ENCODE assay signal across 1 cellular context in the genomic region with DNA sequence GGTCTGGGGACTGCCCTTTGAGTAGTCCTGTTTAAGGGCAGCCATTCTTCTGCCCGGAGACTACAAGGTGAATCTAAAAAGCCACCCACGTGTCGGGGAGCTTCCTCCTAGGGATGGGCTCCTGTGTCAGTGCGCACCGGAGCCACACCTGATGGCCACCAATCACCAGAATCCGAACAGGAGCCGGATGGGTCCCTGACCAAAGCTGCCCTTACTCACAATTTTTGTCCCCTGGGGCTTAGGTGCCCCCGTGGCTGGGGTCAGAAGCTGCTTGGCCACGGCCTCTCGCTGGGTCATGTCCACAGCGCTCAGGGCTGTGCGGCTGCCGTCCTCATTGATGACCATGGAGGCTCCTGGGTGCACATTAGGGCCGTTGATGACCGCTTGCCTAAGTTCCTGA.
A peak's percentile ranks its signal among the peaks of the same experiment; 100 is the strongest.
TF ChIP-seq lines count a peak whose summit lies in the region.

No MANE protein-coding gene starts in this region.

TF ChIP-seq in HepG2, 621 proteins besides CTCF, POLR2A, EP300 and RAD21:
- TF ChIP-seq PHF20 (CRISPR knock-in tag; IDR thresholded peaks at IDR 0.05) (no peak), AGO2 (optimal IDR thresholded peaks at IDR 0.05; ENCODE audit: low read depth, low read length) (peak; percentile 42), REL (CRISPR knock-in tag; conservative IDR thresholded peaks at IDR 0.05) (no peak), ATAD3A (CRISPR knock-in tag; IDR thresholded peaks at IDR 0.05) (no peak), SRF (IDR thresholded peaks at IDR 0.05; ENCODE audit: low read depth, low read length) (no peak), TSC22D2 (CRISPR knock-in tag; IDR thresholded peaks at IDR 0.05; ENCODE audit: borderline replicate concordance) (no peak), SMAD3 (CRISPR knock-in tag; IDR thresholded peaks at IDR 0.05) (no peak), BHLHE40 (IDR thresholded peaks at IDR 0.05; ENCODE audit: low read length) (no peak), SIN3A (IDR thresholded peaks at IDR 0.05; ENCODE audit: borderline replicate concordance, low read depth, low read length) (no peak)
- TF ChIP-seq, protein P1, sequence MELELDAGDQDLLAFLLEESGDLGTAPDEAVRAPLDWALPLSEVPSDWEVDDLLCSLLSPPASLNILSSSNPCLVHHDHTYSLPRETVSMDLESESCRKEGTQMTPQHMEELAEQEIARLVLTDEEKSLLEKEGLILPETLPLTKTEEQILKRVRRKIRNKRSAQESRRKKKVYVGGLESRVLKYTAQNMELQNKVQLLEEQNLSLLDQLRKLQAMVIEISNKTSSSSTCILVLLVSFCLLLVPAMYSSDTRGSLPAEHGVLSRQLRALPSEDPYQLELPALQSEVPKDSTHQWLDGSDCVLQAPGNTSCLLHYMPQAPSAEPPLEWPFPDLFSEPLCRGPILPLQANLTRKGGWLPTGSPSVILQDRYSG (CRISPR knock-in tag; IDR thresholded peaks at IDR 0.05) = no peak
- TF ChIP-seq, protein P2, sequence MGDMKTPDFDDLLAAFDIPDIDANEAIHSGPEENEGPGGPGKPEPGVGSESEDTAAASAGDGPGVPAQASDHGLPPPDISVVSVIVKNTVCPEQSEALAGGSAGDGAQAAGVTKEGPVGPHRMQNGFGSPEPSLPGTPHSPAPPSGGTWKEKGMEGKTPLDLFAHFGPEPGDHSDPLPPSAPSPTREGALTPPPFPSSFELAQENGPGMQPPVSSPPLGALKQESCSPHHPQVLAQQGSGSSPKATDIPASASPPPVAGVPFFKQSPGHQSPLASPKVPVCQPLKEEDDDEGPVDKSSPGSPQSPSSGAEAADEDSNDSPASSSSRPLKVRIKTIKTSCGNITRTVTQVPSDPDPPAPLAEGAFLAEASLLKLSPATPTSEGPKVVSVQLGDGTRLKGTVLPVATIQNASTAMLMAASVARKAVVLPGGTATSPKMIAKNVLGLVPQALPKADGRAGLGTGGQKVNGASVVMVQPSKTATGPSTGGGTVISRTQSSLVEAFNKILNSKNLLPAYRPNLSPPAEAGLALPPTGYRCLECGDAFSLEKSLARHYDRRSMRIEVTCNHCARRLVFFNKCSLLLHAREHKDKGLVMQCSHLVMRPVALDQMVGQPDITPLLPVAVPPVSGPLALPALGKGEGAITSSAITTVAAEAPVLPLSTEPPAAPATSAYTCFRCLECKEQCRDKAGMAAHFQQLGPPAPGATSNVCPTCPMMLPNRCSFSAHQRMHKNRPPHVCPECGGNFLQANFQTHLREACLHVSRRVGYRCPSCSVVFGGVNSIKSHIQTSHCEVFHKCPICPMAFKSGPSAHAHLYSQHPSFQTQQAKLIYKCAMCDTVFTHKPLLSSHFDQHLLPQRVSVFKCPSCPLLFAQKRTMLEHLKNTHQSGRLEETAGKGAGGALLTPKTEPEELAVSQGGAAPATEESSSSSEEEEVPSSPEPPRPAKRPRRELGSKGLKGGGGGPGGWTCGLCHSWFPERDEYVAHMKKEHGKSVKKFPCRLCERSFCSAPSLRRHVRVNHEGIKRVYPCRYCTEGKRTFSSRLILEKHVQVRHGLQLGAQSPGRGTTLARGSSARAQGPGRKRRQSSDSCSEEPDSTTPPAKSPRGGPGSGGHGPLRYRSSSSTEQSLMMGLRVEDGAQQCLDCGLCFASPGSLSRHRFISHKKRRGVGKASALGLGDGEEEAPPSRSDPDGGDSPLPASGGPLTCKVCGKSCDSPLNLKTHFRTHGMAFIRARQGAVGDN (CRISPR knock-in tag; IDR thresholded peaks at IDR 0.05) = 0 out of 2 replicates have a peak, but pooled peaks have one; percentile 11
